Comparison of ENCODE assay signal across 15 cellular contexts in genomic region chr14:76696791-76697190, GRCh38.
"Had no signal": no experiment of that assay in that cellular context is flagged by ENCODE, and none has a peak within 500 bp of the region (broad histone marks: within the 10 kb centered on the region; RNA-seq: fewer than 3 reads in every experiment).

No MANE protein-coding gene starts in this region.

- ATAC-seq: left lung, T-cell had no signal

- H3K4me1 ChIP-seq: left lung, stomach had no signal

- H3K27me3 ChIP-seq: left lung, stomach had no signal

- H3K4me2 ChIP-seq: SK-N-SH had no signal

- H3K4me3 Mint-ChIP-seq: activated B cell treated with CpG ODN at 0.5 μM for 24 hours; activated CD4-positive, alpha-beta memory T cell treated with anti-CD3 and anti-CD28 coated beads, Interleukin-2, amount 10 ng/mL, durations not matched to agents 7 days and 5 days; activated naive CD8-positive, alpha-beta T cell; dendritic cell treated with granulocyte-macrophage colony-stimulating factor and Interleukin-4, amounts not matched to agents 40 ng/mL and 50 ng/mL, for 4 days; nephron progenitor cell; T-cell had no signal

- H3K27ac Mint-ChIP-seq: activated B cell treated with CpG ODN at 0.5 μM for 24 hours; activated CD4-positive, alpha-beta memory T cell treated with anti-CD3 and anti-CD28 coated beads, Interleukin-2, amount 10 ng/mL, durations not matched to agents 7 days and 5 days; activated naive CD8-positive, alpha-beta T cell; dendritic cell treated with granulocyte-macrophage colony-stimulating factor and Interleukin-4, amounts not matched to agents 40 ng/mL and 50 ng/mL, for 4 days; nephron progenitor cell; T-cell had no signal

- H3K4me1 Mint-ChIP-seq: activated B cell treated with CpG ODN at 0.5 μM for 24 hours; activated CD4-positive, alpha-beta memory T cell treated with anti-CD3 and anti-CD28 coated beads, Interleukin-2, amount 10 ng/mL, durations not matched to agents 7 days and 5 days; T-cell had no signal

- DNase-seq: activated B cell treated with CpG ODN at 0.5 μM for 24 hours; activated CD4-positive, alpha-beta memory T cell treated with anti-CD3 and anti-CD28 coated beads, Interleukin-2, amount 10 ng/mL, durations not matched to agents 7 days and 5 days; activated CD4-positive, alpha-beta T cell treated with anti-CD3 and anti-CD28 coated beads for 4 hours; activated gamma-delta T cell treated with Interleukin-2 at 50 U/mL for 16 hours; effector memory CD4-positive, alpha-beta T cell; hypothalamus; left lung; nephron progenitor cell; nucleus accumbens; SK-N-SH; stomach; T-cell had no signal

- H3K9me3 ChIP-seq: left lung, SK-N-SH, stomach, thoracic aorta had no signal

- H3K27me3 Mint-ChIP-seq: activated naive CD8-positive, alpha-beta T cell had no signal

- H3K36me3 Mint-ChIP-seq: activated naive CD8-positive, alpha-beta T cell; T-cell had no signal

- H3K9ac ChIP-seq: SK-N-SH had no signal

- H3K4me3 ChIP-seq: left lung, stomach, thoracic aorta had no signal

- H3K9me3 Mint-ChIP-seq: activated B cell treated with CpG ODN at 0.5 μM for 24 hours; activated CD4-positive, alpha-beta memory T cell treated with anti-CD3 and anti-CD28 coated beads, Interleukin-2, amount 10 ng/mL, durations not matched to agents 7 days and 5 days; T-cell had no signal

- H3K27ac ChIP-seq: left lung, stomach, thoracic aorta had no signal

- H3K36me3 ChIP-seq: left lung, stomach, thoracic aorta had no signal
